14 cellular contexts compared by ENCODE assay signal in genomic region chr12:65996146-65996545, GRCh38.
"Had no signal": no experiment of that assay in that cellular context is flagged by ENCODE, and none has a peak within 500 bp of the region (broad histone marks: within the 10 kb centered on the region; RNA-seq: fewer than 3 reads in every experiment).

No MANE protein-coding gene starts in this region.

- H3K79me2 ChIP-seq: hepatocyte had no signal

- H3K27ac ChIP-seq: hepatocyte, psoas muscle, sigmoid colon, skin epidermis had no signal

- H3K4me2 ChIP-seq: hepatocyte had no signal

- H3K27me3 Mint-ChIP-seq: type B pancreatic cell had no signal

- H3K9me3 ChIP-seq: psoas muscle, sigmoid colon had no signal

- H3K27ac Mint-ChIP-seq: naive thymus-derived CD4-positive, alpha-beta T cell; nephron progenitor cell; type B pancreatic cell had no signal

- H2AFZ ChIP-seq: hepatocyte had no signal

- H3K4me1 ChIP-seq: psoas muscle, sigmoid colon had no signal

- DNase-seq: effector memory CD4-positive, alpha-beta T cell; foreskin melanocyte; head of caudate nucleus; left colon; naive thymus-derived CD4-positive, alpha-beta T cell; nephron progenitor cell; psoas muscle; sigmoid colon; stimulated activated CD4-positive, alpha-beta T cell treated with anti-CD3 and anti-CD28 coated beads, Interleukin-12 subunit alpha, Interleukin-12 subunit beta, amount 100 ng/mL, for 4 hours; stimulated activated CD4-positive, alpha-beta T cell treated with anti-CD3 and anti-CD28 coated beads, Interleukin-2, amount 100 ng/mL, for 48 hours; stimulated activated naive CD4-positive, alpha-beta T cell treated with Interleukin-2 at 50 U/mL for 16 hours had no signal

- H3K27me3 ChIP-seq: hepatocyte, sigmoid colon had no signal

- H3K36me3 Mint-ChIP-seq: naive thymus-derived CD4-positive, alpha-beta T cell; type B pancreatic cell had no signal

- H3K36me3 ChIP-seq: sigmoid colon had no signal

- H3K9me3 Mint-ChIP-seq: naive thymus-derived CD4-positive, alpha-beta T cell; type B pancreatic cell had no signal

- H3K4me3 Mint-ChIP-seq: naive thymus-derived CD4-positive, alpha-beta T cell; nephron progenitor cell; type B pancreatic cell had no signal

- ATAC-seq: left colon; naive thymus-derived CD4-positive, alpha-beta T cell; psoas muscle had no signal

- H3K4me1 Mint-ChIP-seq: naive thymus-derived CD4-positive, alpha-beta T cell had no signal

- H3K4me3 ChIP-seq: hepatocyte, psoas muscle, sigmoid colon, skin epidermis had no signal
